ENCODE assay signal across 9 cellular contexts in genomic region chr6:138944412-138944811, GRCh38. TPM values are rescaled to one million over a fixed set of nuclear protein-coding genes. Genes with fewer than 3 reads are reported as not detected.
DNase-seq lines count a peak whose midpoint lies in the region; ATAC-seq and TF ChIP-seq lines count a peak whose summit lies in the region.
"Had no signal": no experiment of that assay in that cellular context is flagged by ENCODE, and none has a peak within 500 bp of the region (broad histone marks: within the 10 kb centered on the region; RNA-seq: fewer than 3 reads in every experiment).

No MANE protein-coding gene starts in this region.

- H2AFZ ChIP-seq in neural progenitor cell (replicated peaks): no peak overlapping the region

- intact Hi-C loops in heart right ventricle (cut with DNase I): no loop called here

- H3K79me2 ChIP-seq in neural progenitor cell (ENCODE audit: low read depth): peaks cover 44% of the 10 kb centered on the region

- DNase-seq in AG08395 (ENCODE audit: low spot score): peak; percentile 37
- peak; percentile 56 for DNase-seq in RPMI7951 (ENCODE audit: low read depth)
- peak; percentile 68 for DNase-seq in fibroblast of peridontal ligament (ENCODE audit: extremely low read depth)
- DNase-seq in foreskin melanocyte: no peak
- no peak for DNase-seq in heart right ventricle
- no peak for DNase-seq in neural progenitor cell (ENCODE audit: low spot score)
- DNase-seq in occipital lobe (lab: John Stamatoyannopoulos, UW): no peak
- DNase-seq: amygdala had no signal

- no peaks in the 10 kb centered on the region for H3K9me3 ChIP-seq in heart right ventricle
- no peaks in the 10 kb centered on the region for H3K9me3 ChIP-seq in neural progenitor cell (ENCODE audit: low read depth)

- H3K36me3 ChIP-seq in heart right ventricle: peaks cover 0 to 64% (median 30%) of the 10 kb centered on the region in 9 donors
- peaks cover 19% of the 10 kb centered on the region for H3K36me3 ChIP-seq in neural progenitor cell

- no peak overlapping the region for H3K27ac Mint-ChIP-seq in neural progenitor cell

- H3K4me3 Mint-ChIP-seq in neural progenitor cell: no peak overlapping the region

- ATAC-seq in GM19025 (IDR thresholded peaks at IDR 0.05; ENCODE audit: low read depth, unreplicated experiment): peak; percentile 69
- no peak for ATAC-seq in heart right ventricle

- H4K20me1 ChIP-seq in neural progenitor cell (ENCODE audit: low read depth): peaks cover 21% of the 10 kb centered on the region

- peaks cover 5% of the 10 kb centered on the region for H3K4me1 Mint-ChIP-seq in neural progenitor cell

- no peak overlapping the region for H3K4me2 ChIP-seq in neural progenitor cell

- H3K27me3 ChIP-seq in heart right ventricle (no peaks in the 10 kb centered on the region), neural progenitor cell (no peaks in the 10 kb centered on the region)

- no peaks in the 10 kb centered on the region for H3K27me3 Mint-ChIP-seq in neural progenitor cell (ENCODE audit: insufficient read depth, low read depth)

- TF ChIP-seq CTCF in heart right ventricle (IDR thresholded peaks at IDR 0.05) (no peak), neural progenitor cell (IDR thresholded peaks at IDR 0.05) (no peak)

- 93 to 94% methylated on average over 1 of the region's 1 CpG for WGBS in heart right ventricle, 2 donors

- H3K9ac ChIP-seq in neural progenitor cell: no peak overlapping the region

- peaks cover 0 to 25% (median 8%) of the 10 kb centered on the region in 9 donors for H3K4me1 ChIP-seq in heart right ventricle
- peaks cover 7% of the 10 kb centered on the region for H3K4me1 ChIP-seq in neural progenitor cell

- H3K9me3 Mint-ChIP-seq in neural progenitor cell: no peaks in the 10 kb centered on the region

- H3K36me3 Mint-ChIP-seq in neural progenitor cell: peaks cover 23% of the 10 kb centered on the region

- H3K4me3 ChIP-seq in heart right ventricle: no peak overlapping the region
- H3K4me3 ChIP-seq in neural progenitor cell: no peak overlapping the region

- H3K27ac ChIP-seq in heart right ventricle (no peak overlapping the region), neural progenitor cell (no peak overlapping the region)

- H3F3A ChIP-seq in neural progenitor cell (ENCODE audit: low read depth): no peaks in the 10 kb centered on the region

RNA-seq across cellular contexts. Expression of gene REPS1, which starts 43.6 kb away (rescaled TPM):
- total RNA-seq in RPMI7951 (2014; rRNA removed; shearing (Covaris generic)): 18.1 and 27.0 TPM in 2 replicates
- total RNA-seq in heart right ventricle: 10 to 100 TPM; 30.2 to 43.9 (median 39.4) TPM
- polyA plus RNA-seq in heart right ventricle: 10 to 100 TPM; 34.0 to 43.2 TPM
- 86.1 and 97.5 TPM in 2 replicates for total RNA-seq in neural progenitor cell (ENCODE audit: low replicate concordance)
- 146 TPM for total RNA-seq in occipital lobe

Comparison
In these comparisons a context has a peak if more than half of its experiments do, and no peak if none do; other contexts are left out.
1. DNase-seq: peak in AG08395 (single experiment), RPMI7951 (single experiment) and fibroblast of peridontal ligament (single experiment); none in foreskin melanocyte (single experiment), heart right ventricle (0 of 2), neural progenitor cell (single experiment) and occipital lobe (single experiment).